In genomic region chr2:237202288-237203030, GRCh38 we compare ENCODE assay signal across 15 cellular contexts.
A peak's percentile ranks its signal among the peaks of the same experiment; 100 is the strongest.
DNase-seq lines count a peak whose midpoint lies in the region; ATAC-seq and TF ChIP-seq lines count a peak whose summit lies in the region.
"Had no signal": no experiment of that assay in that cellular context is flagged by ENCODE, and none has a peak within 500 bp of the region (broad histone marks: within the 10 kb centered on the region; RNA-seq: fewer than 3 reads in every experiment).

No MANE protein-coding gene starts in this region.

- no peaks in the 10 kb centered on the region for H3K27me3 Mint-ChIP-seq in endodermal cell (ENCODE audit: insufficient read depth)
- H3K27me3 Mint-ChIP-seq in CD8-positive, alpha-beta memory T cell, result peaks cover 25 to 26% of the 10 kb centered on the region in 2 donors

- H3K9me3 ChIP-seq in HUES64 (ENCODE audit: insufficient read depth, low read depth, low read length) (peaks cover 12% of the 10 kb centered on the region), endodermal cell (ENCODE audit: control insufficient read depth, low read length) (no peaks in the 10 kb centered on the region), sigmoid colon (no peaks in the 10 kb centered on the region)
- H3K9me3 ChIP-seq in CD8-positive, alpha-beta memory T cell (ENCODE audit: low read length), result no peaks in the 10 kb centered on the region
- H3K9me3 ChIP-seq: esophagus muscularis mucosa had no signal

- no peak overlapping the region for H3K4me3 Mint-ChIP-seq in endodermal cell
- H3K4me3 Mint-ChIP-seq in CD8-positive, alpha-beta memory T cell, result no peak overlapping the region
- H3K4me3 Mint-ChIP-seq: activated CD4-positive, alpha-beta T cell treated with anti-CD3 and anti-CD28 coated beads, Interleukin-2, amount 10 ng/mL, durations not matched to agents 7 days and 5 days; activated naive CD4-positive, alpha-beta T cell treated with anti-CD3 and anti-CD28 coated beads for 36 hours; stimulated activated effector memory CD8-positive, alpha-beta T cell treated with anti-CD3 and anti-CD28 coated beads, Interleukin-12 subunit alpha, Interleukin-12 subunit beta, amount 100 ng/mL, for 72 hours had no signal

- no peak for ATAC-seq in GM21576 (IDR thresholded peaks at IDR 0.05; ENCODE audit: unreplicated experiment)
- no peak for ATAC-seq in HG03039 (IDR thresholded peaks at IDR 0.05; ENCODE audit: unreplicated experiment)
- ATAC-seq in GM18502 (IDR thresholded peaks at IDR 0.05; ENCODE audit: poor library complexity, unreplicated experiment), result no peak

- H3K27ac ChIP-seq in ACC112 (ENCODE audit: low read depth, low read length) (peak overlapping the region; percentile 95), HUES64 (ENCODE audit: low read depth, low read length) (peak overlapping the region; percentile 50), endodermal cell (ENCODE audit: low read depth, low read length) (no peak overlapping the region), sigmoid colon (peak overlapping the region in 3 of 4 donors; percentile 12 to 30 (median 14))
- H3K27ac ChIP-seq in CD8-positive, alpha-beta memory T cell (ENCODE audit: low read depth, low read length), result no peak overlapping the region
- H3K27ac ChIP-seq: esophagus muscularis mucosa had no signal

- 88% methylated on average over 13 of the region's 13 CpGs for WGBS in HUES64
- 93 to 95% methylated on average over 9 to 13 of the region's 13 CpGs for WGBS in endodermal cell (ENCODE audit: insufficient coverage in 1 of 2, insufficient read length in 1 of 2), 2 experiments
- 87 to 90% methylated on average over 13 of the region's 13 CpGs for WGBS in sigmoid colon, 2 donors

- H3K9me3 Mint-ChIP-seq in endodermal cell, result peaks cover 16% of the 10 kb centered on the region
- peaks cover 0 to 2% (median 0%) of the 10 kb centered on the region in 5 donors for H3K9me3 Mint-ChIP-seq in CD8-positive, alpha-beta memory T cell
- H3K9me3 Mint-ChIP-seq: activated CD4-positive, alpha-beta T cell treated with anti-CD3 and anti-CD28 coated beads, Interleukin-2, amount 10 ng/mL, durations not matched to agents 7 days and 5 days; activated naive CD4-positive, alpha-beta T cell treated with anti-CD3 and anti-CD28 coated beads for 36 hours; stimulated activated effector memory CD8-positive, alpha-beta T cell treated with anti-CD3 and anti-CD28 coated beads, Interleukin-12 subunit alpha, Interleukin-12 subunit beta, amount 100 ng/mL, for 72 hours had no signal

- H3K36me3 ChIP-seq in ACC112 (ENCODE audit: insufficient read depth, low read length) (no peaks in the 10 kb centered on the region), HUES64 (ENCODE audit: insufficient read depth, low read length) (no peaks in the 10 kb centered on the region), endodermal cell (ENCODE audit: control insufficient read depth, insufficient read depth, low read length) (no peaks in the 10 kb centered on the region), sigmoid colon (no peaks in the 10 kb centered on the region)
- no peaks in the 10 kb centered on the region for H3K36me3 ChIP-seq in CD8-positive, alpha-beta memory T cell (ENCODE audit: insufficient read depth, low read length)
- H3K36me3 ChIP-seq: esophagus muscularis mucosa had no signal

- no peak overlapping the region for H2AFZ ChIP-seq in ACC112 (ENCODE audit: low read length, unreplicated experiment)

- intact Hi-C loops in sigmoid colon (cut with DNase I), result no loop called here

- peak overlapping the region; percentile 55 for H3K27ac Mint-ChIP-seq in endodermal cell
- H3K27ac Mint-ChIP-seq in CD8-positive, alpha-beta memory T cell, result no peak overlapping the region
- H3K27ac Mint-ChIP-seq: activated CD4-positive, alpha-beta T cell treated with anti-CD3 and anti-CD28 coated beads, Interleukin-2, amount 10 ng/mL, durations not matched to agents 7 days and 5 days; activated naive CD4-positive, alpha-beta T cell treated with anti-CD3 and anti-CD28 coated beads for 36 hours; stimulated activated effector memory CD8-positive, alpha-beta T cell treated with anti-CD3 and anti-CD28 coated beads, Interleukin-12 subunit alpha, Interleukin-12 subunit beta, amount 100 ng/mL, for 72 hours had no signal

- DNase-seq in endodermal cell (no peak), sigmoid colon (peak; percentile 40)
- DNase-seq in CD8-positive, alpha-beta memory T cell, result no peak
- DNase-seq: activated CD4-positive, alpha-beta T cell treated with anti-CD3 and anti-CD28 coated beads, Interleukin-2, amount 10 ng/mL, durations not matched to agents 7 days and 5 days; activated naive CD4-positive, alpha-beta T cell treated with anti-CD3 and anti-CD28 coated beads for 36 hours; mammary epithelial cell; NCI-H187 treated with DMSO at 0.1 percent for 48 hours; small intestine had no signal

- TF ChIP-seq CTCF in endodermal cell (conservative IDR thresholded peaks at IDR 0.05), result no peak
- TF ChIP-seq CTCF in sigmoid colon (IDR thresholded peaks at IDR 0.05), result no peak

- no peaks in the 10 kb centered on the region for H3K36me3 Mint-ChIP-seq in endodermal cell (ENCODE audit: low read depth)
- H3K36me3 Mint-ChIP-seq in CD8-positive, alpha-beta memory T cell, result no peaks in the 10 kb centered on the region
- H3K36me3 Mint-ChIP-seq: stimulated activated effector memory CD8-positive, alpha-beta T cell treated with anti-CD3 and anti-CD28 coated beads, Interleukin-12 subunit alpha, Interleukin-12 subunit beta, amount 100 ng/mL, for 72 hours had no signal

- H3K4me1 ChIP-seq in ACC112 (ENCODE audit: control insufficient read depth, insufficient read depth, low read length, unreplicated experiment) (peaks cover 58% of the 10 kb centered on the region), HUES64 (ENCODE audit: insufficient read depth, low read length) (peaks cover 41% of the 10 kb centered on the region), endodermal cell (ENCODE audit: control insufficient read depth, insufficient read depth, low read length) (no peaks in the 10 kb centered on the region), sigmoid colon (peaks cover 0 to 47% (median 39%) of the 10 kb centered on the region in 4 donors)
- no peaks in the 10 kb centered on the region for H3K4me1 ChIP-seq in CD8-positive, alpha-beta memory T cell (ENCODE audit: insufficient read depth, low read length)

- H3K27me3 ChIP-seq in ACC112 (ENCODE audit: insufficient read depth, low read length) (no peaks in the 10 kb centered on the region), HUES64 (ENCODE audit: insufficient read depth, low read length) (no peaks in the 10 kb centered on the region), endodermal cell (ENCODE audit: control insufficient read depth, insufficient read depth, low read length, poor library complexity, severe bottlenecking) (no peaks in the 10 kb centered on the region), sigmoid colon (no peaks in the 10 kb centered on the region)
- H3K27me3 ChIP-seq in CD8-positive, alpha-beta memory T cell (ENCODE audit: insufficient read depth, low read length, poor library complexity, severe bottlenecking), result no peaks in the 10 kb centered on the region
- H3K27me3 ChIP-seq: esophagus muscularis mucosa had no signal

- H3K4me1 Mint-ChIP-seq in endodermal cell, result peaks cover 27% of the 10 kb centered on the region
- H3K4me1 Mint-ChIP-seq in CD8-positive, alpha-beta memory T cell, result no peaks in the 10 kb centered on the region
- H3K4me1 Mint-ChIP-seq: activated CD4-positive, alpha-beta T cell treated with anti-CD3 and anti-CD28 coated beads, Interleukin-2, amount 10 ng/mL, durations not matched to agents 7 days and 5 days; stimulated activated effector memory CD8-positive, alpha-beta T cell treated with anti-CD3 and anti-CD28 coated beads, Interleukin-12 subunit alpha, Interleukin-12 subunit beta, amount 100 ng/mL, for 72 hours had no signal

- no peak overlapping the region for H3K9ac ChIP-seq in HUES64 (ENCODE audit: low read depth, low read length)
- H3K9ac ChIP-seq in endodermal cell (ENCODE audit: extremely low read depth, low read length, poor library complexity, severe bottlenecking), result no peak overlapping the region

- no peaks in the 10 kb centered on the region for H3K79me2 ChIP-seq in ACC112 (ENCODE audit: control insufficient read depth, insufficient read depth, low read length, unreplicated experiment)

- CTCF ChIA-PET in CD8-positive, alpha-beta memory T cell (lab: Charles Lee), result no interaction called here

- TF ChIP-seq EP300 in sigmoid colon (IDR thresholded peaks at IDR 0.05), result no peak

- no peak for TF ChIP-seq POLR2A in sigmoid colon (IDR thresholded peaks at IDR 0.05)

- POLR2A ChIA-PET in CD8-positive, alpha-beta memory T cell (lab: Charles Lee), result no interaction called here

- peak overlapping the region; percentile 12; the same call in 1 of the 2 replicates for H3K4me3 ChIP-seq in ACC112 (ENCODE audit: low read depth, low read length)
- no peak overlapping the region for H3K4me3 ChIP-seq in HUES64 (ENCODE audit: low read length)
- no peak overlapping the region for H3K4me3 ChIP-seq in endodermal cell (ENCODE audit: low read length)
- no peak overlapping the region for H3K4me3 ChIP-seq in sigmoid colon
- no peak overlapping the region for H3K4me3 ChIP-seq in CD8-positive, alpha-beta memory T cell (ENCODE audit: low read length)
- H3K4me3 ChIP-seq: esophagus muscularis mucosa had no signal

Comparison
In these comparisons a context has a peak if more than half of its experiments do, and no peak if none do; other contexts are left out.
1. H3K27ac ChIP-seq: peak in ACC112 (single experiment), HUES64 (single experiment) and sigmoid colon (3 of 4); none in endodermal cell (single experiment) and CD8-positive, alpha-beta memory T cell (single experiment).